ENCODE assay signal across 21 cellular contexts in genomic region chr12:132448453-132448800, GRCh38. TPM values are rescaled to one million over a fixed set of nuclear protein-coding genes. Genes with fewer than 3 reads are reported as not detected.
A peak's percentile ranks its signal among the peaks of the same experiment; 100 is the strongest.
DNase-seq lines count a peak whose midpoint lies in the region; ATAC-seq and TF ChIP-seq lines count a peak whose summit lies in the region.
"Had no signal": no experiment of that assay in that cellular context is flagged by ENCODE, and none has a peak within 500 bp of the region (broad histone marks: within the 10 kb centered on the region; RNA-seq: fewer than 3 reads in every experiment).

No MANE protein-coding gene starts in this region.

- H3K9me3 ChIP-seq in T-helper 17 cell (ENCODE audit: control insufficient read depth, low read length, poor library complexity, severe bottlenecking) = no peaks in the 10 kb centered on the region
- no peaks in the 10 kb centered on the region for H3K9me3 ChIP-seq in naive thymus-derived CD4-positive, alpha-beta T cell (ENCODE audit: control insufficient read depth in 2 of 3, low read length in 3 of 3)
- H3K9me3 ChIP-seq in aorta (ENCODE audit: control insufficient read depth, low read length) = no peaks in the 10 kb centered on the region

- H3K27ac ChIP-seq in naive thymus-derived CD4-positive, alpha-beta T cell (ENCODE audit: low read depth, low read length) = peak overlapping the region; percentile 52
- H3K27ac ChIP-seq in aorta (ENCODE audit: low read depth in 1 of 2, low read length in 2 of 2) = no peak overlapping the region

- H3K4me1 ChIP-seq in naive thymus-derived CD4-positive, alpha-beta T cell (ENCODE audit: control insufficient read depth in 2 of 2, insufficient read depth in 2 of 2, low read length in 2 of 2) = peaks cover 18 to 40% of the 10 kb centered on the region in 2 donors
- no peaks in the 10 kb centered on the region for H3K4me1 ChIP-seq in aorta (ENCODE audit: control insufficient read depth in 1 of 2, insufficient read depth in 2 of 2, low read length in 2 of 2)

- DNase-seq in activated CD8-positive, alpha-beta T cell treated with anti-CD3 and anti-CD28 coated beads, Interleukin-2, amount 10 ng/mL, durations not matched to agents 7 days and 5 days = no peak
- no peak for DNase-seq in activated CD8-positive, alpha-beta T cell treated with anti-CD3 and anti-CD28 coated beads for 36 hours
- DNase-seq in T-helper 17 cell (no peak), aorta (no peak), COR-L47 (lab: John Stamatoyannopoulos, UW) (no peak)
- DNase-seq in naive thymus-derived CD4-positive, alpha-beta T cell = no peak
- DNase-seq: 8988T; DMS79; H7; KG1; NCI-H1092; NCI-H1436 treated with DMSO at 0.1 percent for 48 hours; NCI-H2029; NCI-H226; NCI-H510A treated with DMSO at 0.1 percent for 48 hours; NCI-H748 treated with DMSO at 0.1 percent for 48 hours; NK-92 treated with Interleukin-12 subunit alpha and Interleukin-12 subunit beta, amount 100 ng/mL, for 24 hours had no signal

- CTCF ChIA-PET in activated CD8-positive, alpha-beta T cell treated with anti-CD3 and anti-CD28 coated beads, Interleukin-2, amount 10 ng/mL, durations not matched to agents 7 days and 5 days (lab: Charles Lee) = interaction anchor here (0.9 kb wide), 1 partner anchor 14 kb away, joined by 5 read pairs; no protein-coding TSS in a partner anchor
- CTCF ChIA-PET in activated CD8-positive, alpha-beta T cell treated with anti-CD3 and anti-CD28 coated beads for 36 hours (lab: Charles Lee) = interaction anchor here (1.0 to 2.9 kb wide), 3 partner anchors 34 to 113 kb away, joined by 3 to 8 read pairs (median 3); no protein-coding TSS in a partner anchor
- CTCF ChIA-PET in naive thymus-derived CD4-positive, alpha-beta T cell (lab: Charles Lee) = interaction anchor here (1.3 to 1.4 kb wide), 4 partner anchors 9 to 38 kb away, joined by 3 to 5 read pairs (median 4); no protein-coding TSS in a partner anchor

- no peak for ATAC-seq in activated CD8-positive, alpha-beta T cell treated with anti-CD3 and anti-CD28 coated beads, Interleukin-2, amount 10 ng/mL, durations not matched to agents 7 days and 5 days
- no peak for ATAC-seq in activated CD8-positive, alpha-beta T cell treated with anti-CD3 and anti-CD28 coated beads for 36 hours
- ATAC-seq in T-helper 17 cell (no peak), aorta (ENCODE audit: low FRiP score) (peak; percentile 23), HG03457 (IDR thresholded peaks at IDR 0.05; ENCODE audit: unreplicated experiment) (no peak), GM21390 (IDR thresholded peaks at IDR 0.05; ENCODE audit: unreplicated experiment) (no peak)
- no peak for ATAC-seq in naive thymus-derived CD4-positive, alpha-beta T cell
- ATAC-seq: SK-N-SH treated with all-trans-retinoic acid at 6 μM for 48 hours had no signal

- TF ChIP-seq CTCF in activated CD8-positive, alpha-beta T cell treated with anti-CD3 and anti-CD28 coated beads for 36 hours (IDR thresholded peaks at IDR 0.05) = no peak

- H3K4me3 ChIP-seq in naive thymus-derived CD4-positive, alpha-beta T cell (ENCODE audit: low read length) = no peak overlapping the region
- H3K4me3 ChIP-seq in aorta (ENCODE audit: low read length in 2 of 2) = no peak overlapping the region

- H3K27ac Mint-ChIP-seq in activated CD8-positive, alpha-beta T cell treated with anti-CD3 and anti-CD28 coated beads, Interleukin-2, amount 10 ng/mL, durations not matched to agents 7 days and 5 days = peak overlapping the region; percentile 25
- H3K27ac Mint-ChIP-seq in activated CD8-positive, alpha-beta T cell treated with anti-CD3 and anti-CD28 coated beads for 36 hours = no peak overlapping the region
- H3K27ac Mint-ChIP-seq in T-helper 17 cell = peak overlapping the region; percentile 16
- peak overlapping the region in 7 of 9 donors; percentile 24 to 100 (median 84) for H3K27ac Mint-ChIP-seq in naive thymus-derived CD4-positive, alpha-beta T cell
- H3K27ac Mint-ChIP-seq: CD14-positive monocyte had no signal

- H3K4me1 Mint-ChIP-seq in activated CD8-positive, alpha-beta T cell treated with anti-CD3 and anti-CD28 coated beads, Interleukin-2, amount 10 ng/mL, durations not matched to agents 7 days and 5 days (ENCODE audit: low read depth) = peaks cover 64% of the 10 kb centered on the region
- H3K4me1 Mint-ChIP-seq in activated CD8-positive, alpha-beta T cell treated with anti-CD3 and anti-CD28 coated beads for 36 hours (ENCODE audit: low read depth) = peaks cover 49% of the 10 kb centered on the region
- H3K4me1 Mint-ChIP-seq in T-helper 17 cell = peaks cover 25% of the 10 kb centered on the region
- peaks cover 25 to 66% (median 41%) of the 10 kb centered on the region in 7 donors for H3K4me1 Mint-ChIP-seq in naive thymus-derived CD4-positive, alpha-beta T cell

- no peaks in the 10 kb centered on the region for H3K27me3 ChIP-seq in naive thymus-derived CD4-positive, alpha-beta T cell (ENCODE audit: control insufficient read depth in 2 of 2, insufficient read depth in 2 of 2, low read length in 2 of 2)
- H3K27me3 ChIP-seq in aorta (ENCODE audit: control insufficient read depth in 1 of 2, insufficient read depth in 2 of 2, low read length in 1 of 2) = no peaks in the 10 kb centered on the region

- H3K9me3 Mint-ChIP-seq in activated CD8-positive, alpha-beta T cell treated with anti-CD3 and anti-CD28 coated beads, Interleukin-2, amount 10 ng/mL, durations not matched to agents 7 days and 5 days (ENCODE audit: insufficient read depth) = no peaks in the 10 kb centered on the region
- no peaks in the 10 kb centered on the region for H3K9me3 Mint-ChIP-seq in activated CD8-positive, alpha-beta T cell treated with anti-CD3 and anti-CD28 coated beads for 36 hours
- H3K9me3 Mint-ChIP-seq in naive thymus-derived CD4-positive, alpha-beta T cell = peaks cover 0 to 8% (median 0%) of the 10 kb centered on the region in 11 donors

- no peaks in the 10 kb centered on the region for H3K27me3 Mint-ChIP-seq in activated CD8-positive, alpha-beta T cell treated with anti-CD3 and anti-CD28 coated beads, Interleukin-2, amount 10 ng/mL, durations not matched to agents 7 days and 5 days (ENCODE audit: low read depth)
- no peaks in the 10 kb centered on the region for H3K27me3 Mint-ChIP-seq in activated CD8-positive, alpha-beta T cell treated with anti-CD3 and anti-CD28 coated beads for 36 hours
- no peaks in the 10 kb centered on the region for H3K27me3 Mint-ChIP-seq in T-helper 17 cell
- H3K27me3 Mint-ChIP-seq in naive thymus-derived CD4-positive, alpha-beta T cell = peaks cover 0 to 3% (median 0%) of the 10 kb centered on the region in 5 donors

- no peaks in the 10 kb centered on the region for H3K36me3 ChIP-seq in naive thymus-derived CD4-positive, alpha-beta T cell (ENCODE audit: control insufficient read depth in 2 of 3, insufficient read depth in 3 of 3, low read length in 3 of 3)
- H3K36me3 ChIP-seq in aorta (ENCODE audit: control insufficient read depth in 1 of 2, insufficient read depth in 2 of 2, low read length in 1 of 2) = no peaks in the 10 kb centered on the region

- POLR2A ChIA-PET in activated CD8-positive, alpha-beta T cell treated with anti-CD3 and anti-CD28 coated beads, Interleukin-2, amount 10 ng/mL, durations not matched to agents 7 days and 5 days (lab: Charles Lee) = interaction anchor here (0.6 kb wide), 1 partner anchor 111 kb away, joined by 3 read pairs; no protein-coding TSS in a partner anchor
- POLR2A ChIA-PET in activated CD8-positive, alpha-beta T cell treated with anti-CD3 and anti-CD28 coated beads for 36 hours (lab: Charles Lee) = interaction anchor here (1.1 to 1.2 kb wide), 2 partner anchors 12 to 161 kb away, joined by 3 read pairs; no protein-coding TSS in a partner anchor
- POLR2A ChIA-PET in naive thymus-derived CD4-positive, alpha-beta T cell (lab: Charles Lee) = interaction anchor here (0.7 to 5.9 kb wide), 9 partner anchors 8 to 43 kb away, joined by 3 to 52 read pairs (median 4); no protein-coding TSS in a partner anchor

- WGBS in aorta, 2 donors = 82 to 84% methylated on average over 8 of the region's 8 CpGs

- no peak overlapping the region for H3K4me3 Mint-ChIP-seq in activated CD8-positive, alpha-beta T cell treated with anti-CD3 and anti-CD28 coated beads, Interleukin-2, amount 10 ng/mL, durations not matched to agents 7 days and 5 days
- no peak overlapping the region for H3K4me3 Mint-ChIP-seq in activated CD8-positive, alpha-beta T cell treated with anti-CD3 and anti-CD28 coated beads for 36 hours
- H3K4me3 Mint-ChIP-seq in T-helper 17 cell = no peak overlapping the region
- H3K4me3 Mint-ChIP-seq in naive thymus-derived CD4-positive, alpha-beta T cell = peak overlapping the region in 1 of 10 donors; percentile 22

- intact Hi-C loops in activated CD8-positive, alpha-beta T cell treated with anti-CD3 and anti-CD28 coated beads for 36 hours (cut with micrococcal nuclease) = no loop called here
- intact Hi-C loops in naive thymus-derived CD4-positive, alpha-beta T cell (cut with micrococcal nuclease) = no loop called here
- intact Hi-C loops in aorta (cut with DNase I) = no loop called here

- peaks cover 2% of the 10 kb centered on the region for H3K36me3 Mint-ChIP-seq in activated CD8-positive, alpha-beta T cell treated with anti-CD3 and anti-CD28 coated beads, Interleukin-2, amount 10 ng/mL, durations not matched to agents 7 days and 5 days (ENCODE audit: low read depth)
- H3K36me3 Mint-ChIP-seq in activated CD8-positive, alpha-beta T cell treated with anti-CD3 and anti-CD28 coated beads for 36 hours (ENCODE audit: low read depth) = peaks cover 2% of the 10 kb centered on the region
- no peaks in the 10 kb centered on the region for H3K36me3 Mint-ChIP-seq in T-helper 17 cell (ENCODE audit: low read depth)
- H3K36me3 Mint-ChIP-seq in naive thymus-derived CD4-positive, alpha-beta T cell = peaks cover 0 to 3% (median 3%) of the 10 kb centered on the region in 5 donors
- H3K36me3 Mint-ChIP-seq: CD14-positive monocyte had no signal

RNA-seq across cellular contexts. Expression of gene FBRSL1, which starts 41.5 kb away (rescaled TPM):
- total RNA-seq in activated CD8-positive, alpha-beta T cell treated with anti-CD3 and anti-CD28 coated beads, Interleukin-2, amount 10 ng/mL, durations not matched to agents 7 days and 5 days = 10 to 100 TPM; 51.2 to 58.5 TPM
- total RNA-seq in activated CD8-positive, alpha-beta T cell treated with anti-CD3 and anti-CD28 coated beads for 36 hours = 10 to 100 TPM; 41.4 to 48.1 TPM
- total RNA-seq in T-helper 17 cell (10 to 100 TPM; 79.3 to 86.3 TPM), aorta (10 to 100 TPM; 49.0 to 51.0 TPM)
- 100 to 1,000 TPM in 2 of 5 experiments, 10 to 100 TPM in 3; 56.3 to 105 (median 93.0) TPM for total RNA-seq in naive thymus-derived CD4-positive, alpha-beta T cell
- under 1 TPM; 0.77 to 0.92 TPM for polyA plus RNA-seq in naive thymus-derived CD4-positive, alpha-beta T cell
- polyA plus RNA-seq in aorta = 10 to 100 TPM in 1 of 2 donors, 1 to 10 TPM in 1; 6.4 to 25.0 TPM
